ENCODE assay signal across 1 cellular context in genomic region chr12:132166093-132166492, GRCh38.
TF ChIP-seq lines count a peak whose summit lies in the region.

No MANE protein-coding gene starts in this region.

TF ChIP-seq in HEK293, 187 proteins besides CTCF, POLR2A, EP300 and RAD21 (continued from another document):
- TF ChIP-seq MEIS1 (CRISPR knock-in tag; IDR thresholded peaks at IDR 0.05; ENCODE audit: borderline replicate concordance) (no peak), ZNF654 (tag by site-specific recombination; IDR thresholded peaks at IDR 0.05; ENCODE audit: low read depth) (no peak), EGR2 (tag by site-specific recombination; IDR thresholded peaks at IDR 0.05; ENCODE audit: low read depth) (peak; percentile 28; the same call in 1 of the 2 replicates)
